Comparison of ENCODE assay signal across 8 cellular contexts in genomic region chr5:177111720-177112394, GRCh38. TPM values are rescaled to one million over a fixed set of nuclear protein-coding genes. Genes with fewer than 3 reads are reported as not detected.
DNase-seq lines count a peak whose midpoint lies in the region; ATAC-seq and TF ChIP-seq lines count a peak whose summit lies in the region.

No MANE protein-coding gene starts in this region.

- peak overlapping the region; percentile 52; the same call in 1 of the 2 replicates for H2AK5ac ChIP-seq in IMR-90 (ENCODE audit: low read depth, low read length)

- no peak overlapping the region for H3K27ac ChIP-seq in IMR-90 (ENCODE audit: insufficient read depth, low read length)
- H3K27ac ChIP-seq in SU-DHL-6 (ENCODE audit: low read depth, low read length), result no peak overlapping the region

- TF ChIP-seq POLR2A in IMR-90 (IDR thresholded peaks at IDR 0.05; ENCODE audit: low read depth, low read length), result no peak

- no peak overlapping the region for H3K4ac ChIP-seq in IMR-90 (ENCODE audit: low read depth, low read length)

- H3K9me3 ChIP-seq in IMR-90 (ENCODE audit: control insufficient read depth, insufficient read depth, low read length), result no peaks in the 10 kb centered on the region
- H3K9me3 ChIP-seq in SU-DHL-6 (ENCODE audit: insufficient read depth, low read length), result no peaks in the 10 kb centered on the region
- H3K9me3 ChIP-seq in adipocyte (ENCODE audit: control insufficient read depth, low read length), result no peaks in the 10 kb centered on the region

- no peak overlapping the region for H3K9ac ChIP-seq in IMR-90 (ENCODE audit: low read depth, low read length)
- no peak overlapping the region; the same call in 1 of the 2 replicates for H3K9ac ChIP-seq in SU-DHL-6 (ENCODE audit: low read length)
- no peak overlapping the region for H3K9ac ChIP-seq in adipocyte (ENCODE audit: low read length)

- H3K4me2 ChIP-seq in IMR-90 (ENCODE audit: low read depth, low read length), result no peak overlapping the region
- peak overlapping the region; percentile 40 for H3K4me2 ChIP-seq in SU-DHL-6 (ENCODE audit: low read depth, low read length, poor library complexity, severe bottlenecking)

- H3K14ac ChIP-seq in IMR-90 (replicated peaks; ENCODE audit: low read depth, low read length), result no peak overlapping the region

- in situ Hi-C loops in IMR-90 (cut with MboI; ENCODE audit: low sequenced_read_pairs), result loop anchor here (5.0 kb wide), 1 partner anchor 40 kb away; no protein-coding TSS in a partner anchor

- H3K79me1 ChIP-seq in IMR-90 (ENCODE audit: low read depth in 1 of 2, low read length in 2 of 2), result no peaks in the 10 kb centered on the region

- no peak overlapping the region for H3K23ac ChIP-seq in IMR-90 (ENCODE audit: low read depth, low read length)

- POLR2A ChIA-PET in IMR-90 (lab: Charles Lee; ENCODE audit: unreplicated experiment), result no interaction called here

- H3F3A ChIP-seq in SU-DHL-6 (ENCODE audit: insufficient read depth), result no peaks in the 10 kb centered on the region

- ATAC-seq in IMR-90 (ENCODE audit: low read depth) (peak; percentile 76), HG03342 (IDR thresholded peaks at IDR 0.05; ENCODE audit: unreplicated experiment) (no peak), GM18517 (IDR thresholded peaks at IDR 0.05; ENCODE audit: unreplicated experiment) (no peak)

- H3K9me2 ChIP-seq in SU-DHL-6 (replicated peaks; ENCODE audit: insufficient read depth, low read length), result no peaks in the 10 kb centered on the region

- 0 out of 2 replicates have a peak overlapping the region, but pooled peaks have one; percentile 37 for H2BK20ac ChIP-seq in IMR-90 (ENCODE audit: low read depth, low read length)

- WGBS in IMR-90 (ENCODE audit: extremely low coverage in 2 of 2, insufficient read length in 1 of 2), 2 experiments, result 47% methylated on average over 6 of the region's 12 CpGs; no CpG with 5 or more reads in 1 of the 2 experiments

- H3K27me3 ChIP-seq in IMR-90 (ENCODE audit: control insufficient read depth, insufficient read depth, low read length), result no peaks in the 10 kb centered on the region; the same call in 1 of the 2 replicates
- no peaks in the 10 kb centered on the region for H3K27me3 ChIP-seq in SU-DHL-6 (ENCODE audit: low read length)
- H3K27me3 ChIP-seq in adipocyte (replicated peaks; ENCODE audit: control insufficient read depth, insufficient read depth, low read length), result peaks cover 10% of the 10 kb centered on the region

- no peak overlapping the region for H3K18ac ChIP-seq in IMR-90 (ENCODE audit: low read depth, low read length)

- dilution Hi-C loops in IMR-90 (cut with HindIII; ENCODE audit: low sequenced_read_pairs, unreplicated experiment), result no loop called here

- CTCF ChIA-PET in IMR-90 (lab: Yijun Ruan, JAX), result interaction anchor here (0.5 to 3.1 kb wide), 8 partner anchors 14 to 451 kb away, joined by 3 to 43 read pairs (median 3); no protein-coding TSS in a partner anchor

- H3K4me1 ChIP-seq in IMR-90 (ENCODE audit: control insufficient read depth, insufficient read depth, low read length) (no peaks in the 10 kb centered on the region; the same call in 1 of the 2 replicates), adipocyte (ENCODE audit: control insufficient read depth, insufficient read depth, low read length) (peaks cover 16% of the 10 kb centered on the region)

- peak; percentile 95 for DNase-seq in ELF-1 (ENCODE audit: low read depth, low spot score)
- peak; percentile 30 for DNase-seq in IMR-90
- peak; percentile 65 for DNase-seq in adipocyte (ENCODE audit: low read depth)
- peak; percentile 7 to 25 for DNase-seq in hippocampal formation (lab: John Stamatoyannopoulos, UW)
- peak in 2 of 3 donors; percentile 43 to 60 for DNase-seq in stimulated activated CD4-positive, alpha-beta T cell treated with anti-CD3 and anti-CD28 coated beads, Interleukin-12 subunit alpha, Interleukin-12 subunit beta, amount 100 ng/mL, for 48 hours (ENCODE audit: low read depth in 2 of 3, low spot score in 1 of 3)

- peaks cover 6% of the 10 kb centered on the region; the same call in 1 of the 2 replicates for H3K9me1 ChIP-seq in IMR-90 (ENCODE audit: insufficient read depth, low read length)

- H2AFZ ChIP-seq in IMR-90 (replicated peaks; ENCODE audit: low read length, poor library complexity) (peak overlapping the region; percentile 73), SU-DHL-6 (ENCODE audit: low read depth, low read length, severe bottlenecking) (no peak overlapping the region)

- peak; percentile 86 for TF ChIP-seq RAD21 in IMR-90 (IDR thresholded peaks at IDR 0.05; ENCODE audit: low read length)

- H4K5ac ChIP-seq in IMR-90 (ENCODE audit: low read depth, low read length), result no peak overlapping the region

- TF ChIP-seq CTCF in IMR-90 (conservative IDR thresholded peaks at IDR 0.05; ENCODE audit: low read depth, low read length) (peak; percentile 91), SU-DHL-6 (IDR thresholded peaks at IDR 0.05; ENCODE audit: insufficient read depth, low read length, poor library complexity, severe bottlenecking) (peak; percentile 94)

- H3K4me3 ChIP-seq in IMR-90 (ENCODE audit: insufficient read depth, low read depth, low read length) (no peak overlapping the region), SU-DHL-6 (ENCODE audit: insufficient read depth, low read length, poor library complexity, severe bottlenecking) (no peak overlapping the region), adipocyte (ENCODE audit: low read length) (no peak overlapping the region)

- no TSS peak for BruUV-seq in IMR-90 (replicated peaks; lab: Mats Ljungman, UMichigan)

- H4K91ac ChIP-seq in IMR-90 (ENCODE audit: insufficient read depth, low read depth, low read length), result no peak overlapping the region

- H2AK9ac ChIP-seq in IMR-90 (replicated peaks; ENCODE audit: low read depth, low read length, poor library complexity), result peak overlapping the region; percentile 82

- H3K36me3 ChIP-seq in IMR-90 (ENCODE audit: control insufficient read depth, insufficient read depth, low read length) (no peaks in the 10 kb centered on the region), SU-DHL-6 (ENCODE audit: low read length) (no peaks in the 10 kb centered on the region), adipocyte (ENCODE audit: control insufficient read depth, insufficient read depth, low read length, severe bottlenecking) (no peaks in the 10 kb centered on the region)

- no peaks in the 10 kb centered on the region for H3K79me2 ChIP-seq in SU-DHL-6 (ENCODE audit: insufficient read depth, low read length)

- H3K56ac ChIP-seq in IMR-90 (ENCODE audit: extremely low read depth, insufficient read depth, low read length), result no peak overlapping the region

- no peak overlapping the region for H2BK15ac ChIP-seq in IMR-90 (ENCODE audit: low read depth, low read length)

- intact Hi-C loops in IMR-90 (cut with micrococcal nuclease), result loop anchor here (1.0 to 10.0 kb wide), 3 partner anchors 40 to 454 kb away; no protein-coding TSS in a partner anchor

- H4K20me1 ChIP-seq in IMR-90 (ENCODE audit: insufficient read depth, low read length) (no peaks in the 10 kb centered on the region), SU-DHL-6 (ENCODE audit: low read depth, low read length) (no peaks in the 10 kb centered on the region)

- H2BK5ac ChIP-seq in IMR-90 (ENCODE audit: low read depth, low read length, poor library complexity, severe bottlenecking), result no peak overlapping the region

- H2BK120ac ChIP-seq in IMR-90 (ENCODE audit: low read depth, low read length), result no peak overlapping the region

- peak overlapping the region in 1 of 2 experiments; percentile 31; a peak in 1 of 4 replicates for H4K8ac ChIP-seq in IMR-90 (ENCODE audit: low read depth in 2 of 2, low read length in 2 of 2)

TF ChIP-seq in IMR-90, 13 proteins besides CTCF, POLR2A, EP300 and RAD21:
- TF ChIP-seq MAFK (IDR thresholded peaks at IDR 0.05; ENCODE audit: low read depth, low read length) (no peak), SMC3 (IDR thresholded peaks at IDR 0.05; ENCODE audit: low read depth, low read length) (peak; percentile 74)

RNA-seq across cellular contexts. Expression of gene NSD1, which starts 21.7 kb away (rescaled TPM):
- 31.0 and 34.2 TPM in 2 replicates for total RNA-seq in IMR-90 (2012; rRNA removed)
- polyA plus RNA-seq in IMR-90 (2012; rRNA removed), result 7.7 and 8.1 TPM in 2 replicates
- polyA plus RNA-seq in IMR-90 (2012; cell fraction: cytosol; rRNA removed), result 2.4 and 3.2 TPM in 2 replicates
- polyA plus RNA-seq in IMR-90 (2012; cell fraction: nucleus; rRNA removed; ENCODE audit: low replicate concordance), result 5.7 and 14.9 TPM in 2 replicates

RNA-seq across cellular contexts. Expression of gene FGFR4, which starts 25.1 kb away (rescaled TPM):
- total RNA-seq in IMR-90 (2012; rRNA removed), result 0.90 and 1.7 TPM in 2 replicates
- 2.4 TPM in 2 replicates for polyA plus RNA-seq in IMR-90 (2012; rRNA removed)
- polyA plus RNA-seq in IMR-90 (2012; cell fraction: cytosol; rRNA removed), result 2.5 TPM in 2 replicates
- polyA plus RNA-seq in IMR-90 (2012; cell fraction: nucleus; rRNA removed; ENCODE audit: low replicate concordance), result 5.8 and 8.5 TPM in 2 replicates

Comparison
In these comparisons a context has a peak if more than half of its experiments do, and no peak if none do; other contexts are left out.
1. DNase-seq: peak in every context shown above with its lines; median percentile 95 in ELF-1; 65 in adipocyte; 52 in stimulated activated CD4-positive, alpha-beta T cell treated with anti-CD3 and anti-CD28 coated beads, Interleukin-12 subunit alpha, Interleukin-12 subunit beta, amount 100 ng/mL, for 48 hours; 30 in IMR-90; 16 in hippocampal formation.